Comparison of ENCODE assay signal across 6 cellular contexts in genomic region chr9:136769710-136770191, GRCh38. TPM values are rescaled to one million over a fixed set of nuclear protein-coding genes. Genes with fewer than 3 reads are reported as not detected.
A peak's percentile ranks its signal among the peaks of the same experiment; 100 is the strongest.
DNase-seq lines count a peak whose midpoint lies in the region; ATAC-seq, FAIRE-seq and TF ChIP-seq lines count a peak whose summit lies in the region.

No MANE protein-coding gene starts in this region.

- no peak overlapping the region for H3K27ac ChIP-seq in Panc1 (ENCODE audit: low read length)
- no peak overlapping the region for H3K27ac ChIP-seq in endothelial cell of umbilical vein (ENCODE audit: insufficient read depth, low read depth, low read length)

- in situ Hi-C loops in Panc1 (cut with HindIII; ENCODE audit: low pct_unique_long_range_greater_than_20kb, low sequenced_read_pairs), result no loop called here

- intact Hi-C loops in Panc1 (cut with micrococcal nuclease; ENCODE audit: unreplicated experiment) (no loop called here), endothelial cell of umbilical vein (cut with micrococcal nuclease) (no loop called here)

- peak overlapping the region in 1 of 2 experiments; percentile 24; a peak in 1 of 4 replicates for H3K4me3 ChIP-seq in Panc1 (ENCODE audit: low read depth in 2 of 2, low read length in 2 of 2)
- H3K4me3 ChIP-seq in endothelial cell of umbilical vein (replicated peaks in 1 of 3; ENCODE audit: insufficient read depth in 1 of 3, low read depth in 1 of 3, low read length in 3 of 3), result no peak overlapping the region

- dilution Hi-C loops in endothelial cell of umbilical vein (cut with MboI; ENCODE audit: extremely low pct_ligation_motif_present, low sequenced_read_pairs), result no loop called here

- BruUV-seq in Panc1 (replicated peaks; lab: Mats Ljungman, UMichigan) (no TSS peak), endothelial cell of umbilical vein (replicated peaks; lab: Mats Ljungman, UMichigan) (no TSS peak)

- H3K27me3 ChIP-seq in Panc1 (ENCODE audit: control insufficient read depth, insufficient read depth, low read length), result no peaks in the 10 kb centered on the region
- no peaks in the 10 kb centered on the region for H3K27me3 ChIP-seq in endothelial cell of umbilical vein (ENCODE audit: control insufficient read depth in 2 of 2, insufficient read depth in 2 of 2, low read length in 2 of 2)

- no peak overlapping the region for H3K4me2 ChIP-seq in endothelial cell of umbilical vein (ENCODE audit: insufficient read depth, low read length)

- DNase-seq in GM10266 (ENCODE audit: extremely low spot score) (peak; percentile 89), Panc1 (ENCODE audit: low read depth, low spot score) (no peak), endothelial cell of umbilical vein (ENCODE audit: low read depth, low spot score) (no peak), NCI-H510A (lab: John Stamatoyannopoulos, UW) (no peak)
- peak; percentile 58 for DNase-seq in stimulated activated CD4-positive, alpha-beta T cell treated with anti-CD3 and anti-CD28 coated beads, Interleukin-1b, Interleukin-23, amount 100 ng/mL, for 48 hours

- no peaks in the 10 kb centered on the region for H3K4me1 ChIP-seq in Panc1 (ENCODE audit: control insufficient read depth, insufficient read depth, low read length)
- H3K4me1 ChIP-seq in endothelial cell of umbilical vein (ENCODE audit: control insufficient read depth, extremely low read depth, insufficient read depth, low read length), result no peaks in the 10 kb centered on the region

- H4K20me1 ChIP-seq in endothelial cell of umbilical vein (replicated peaks; ENCODE audit: control insufficient read depth, extremely low read depth, insufficient read depth, low read length), result no peaks in the 10 kb centered on the region

- CTCF ChIA-PET in Panc1 (lab: Charles Lee), result no interaction called here
- CTCF ChIA-PET in endothelial cell of umbilical vein (lab: Charles Lee), result interaction anchor here (0.9 to 1.9 kb wide), 3 partner anchors 8 to 40 kb away, joined by 3 to 12 read pairs (median 3); no protein-coding TSS in a partner anchor

- H2AFZ ChIP-seq in endothelial cell of umbilical vein (ENCODE audit: low read depth, low read length), result no peak overlapping the region

- FAIRE-seq in endothelial cell of umbilical vein (lab: Jason Lieb, UNC), result no peak

- no peak overlapping the region for H3K9ac ChIP-seq in endothelial cell of umbilical vein (replicated peaks; ENCODE audit: extremely low read depth, insufficient read depth, low read length)

- H3K9me3 ChIP-seq in Panc1 (ENCODE audit: control insufficient read depth, insufficient read depth, low read depth, low read length), result no peaks in the 10 kb centered on the region; the same call in 1 of the 2 replicates
- peaks cover 3% of the 10 kb centered on the region for H3K9me3 ChIP-seq in endothelial cell of umbilical vein (replicated peaks; ENCODE audit: control insufficient read depth, insufficient read depth, low read length)

- POLR2A ChIA-PET in Panc1 (lab: Charles Lee), result interaction anchor here (0.5 kb wide), 1 partner anchor 50 kb away, joined by 3 read pairs; no protein-coding TSS in a partner anchor
- POLR2A ChIA-PET in endothelial cell of umbilical vein (lab: Charles Lee), result no interaction called here

- TF ChIP-seq CTCF in GM10266 (IDR thresholded peaks at IDR 0.05; ENCODE audit: control insufficient read depth, insufficient read depth, low read depth, missing control alignments) (peak; percentile 82), Panc1 (IDR thresholded peaks at IDR 0.05) (no peak; the same call in 1 of the 2 replicates), endothelial cell of umbilical vein (IDR thresholded peaks at IDR 0.05; ENCODE audit: extremely low read depth in 1 of 2, insufficient read depth in 1 of 2, low read depth in 1 of 2, low read length in 2 of 2) (peak; percentile 28 to 78)

- H3K9me1 ChIP-seq in endothelial cell of umbilical vein (replicated peaks; ENCODE audit: control insufficient read depth, extremely low read depth, insufficient read depth, low read length), result no peaks in the 10 kb centered on the region

- TF ChIP-seq POLR2A in endothelial cell of umbilical vein (IDR thresholded peaks at IDR 0.05; ENCODE audit: low read depth, low read length), result no peak

- no peaks in the 10 kb centered on the region for H3K36me3 ChIP-seq in Panc1 (ENCODE audit: control insufficient read depth, insufficient read depth, low read length)
- H3K36me3 ChIP-seq in endothelial cell of umbilical vein (ENCODE audit: control insufficient read depth in 2 of 2, extremely low read depth in 1 of 2, insufficient read depth in 2 of 2, low read length in 2 of 2), result no peaks in the 10 kb centered on the region

- no peaks in the 10 kb centered on the region for H3K79me2 ChIP-seq in endothelial cell of umbilical vein (ENCODE audit: control insufficient read depth, insufficient read depth, low read length)

- ATAC-seq in Panc1 (peak; percentile 89), HG02970 (IDR thresholded peaks at IDR 0.05; ENCODE audit: low FRiP score, unreplicated experiment) (no peak)

TF ChIP-seq in endothelial cell of umbilical vein, 7 proteins besides CTCF, POLR2A, EP300 and RAD21 (continues in another document):
- TF ChIP-seq FOS (IDR thresholded peaks at IDR 0.05; ENCODE audit: borderline replicate concordance, insufficient read depth, low read length) (no peak), POLR2AphosphoS5 (IDR thresholded peaks at IDR 0.05; ENCODE audit: insufficient read depth, low read depth, low read length) (no peak), GATA2 (IDR thresholded peaks at IDR 0.05; ENCODE audit: insufficient read depth, insufficient read length, low read depth, low read length) (no peak)
- TF ChIP-seq, protein P1, sequence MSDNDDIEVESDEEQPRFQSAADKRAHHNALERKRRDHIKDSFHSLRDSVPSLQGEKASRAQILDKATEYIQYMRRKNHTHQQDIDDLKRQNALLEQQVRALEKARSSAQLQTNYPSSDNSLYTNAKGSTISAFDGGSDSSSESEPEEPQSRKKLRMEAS (IDR thresholded peaks at IDR 0.05; ENCODE audit: insufficient read depth, insufficient read length), result no peak

RNA-seq across cellular contexts. Expression of gene LCN15, which starts 5.4 kb away (rescaled TPM):
- total RNA-seq in Panc1 (2021; ENCODE audit: unreplicated experiment), result 0.05 TPM
- 1.0 TPM for polyA plus RNA-seq in Panc1 (2012; ENCODE audit: insufficient read length)
- not detected in 2 replicates for total RNA-seq in endothelial cell of umbilical vein
- polyA plus RNA-seq in endothelial cell of umbilical vein, result not detected in 2 replicates
- 0.13 TPM in 1 of 2 replicates, not detected in the other for polyA plus RNA-seq in endothelial cell of umbilical vein (2011; cell fraction: cytosol; rRNA removed)
- not detected in 2 replicates for polyA plus RNA-seq in endothelial cell of umbilical vein (2011; cell fraction: nucleus; rRNA removed)
- not detected in 2 replicates for polyA plus RNA-seq in endothelial cell of umbilical vein (2012)
- polyA minus RNA-seq in endothelial cell of umbilical vein, result not detected in 2 replicates
- polyA minus RNA-seq in endothelial cell of umbilical vein (2011; cell fraction: cytosol; rRNA and poly(A)+ RNA removed), result not detected
- polyA minus RNA-seq in endothelial cell of umbilical vein (2011; cell fraction: nucleus; rRNA and poly(A)+ RNA removed), result not detected in 2 replicates

RNA-seq across cellular contexts. Expression of gene LCN8, which starts 11.7 kb away (rescaled TPM):
- total RNA-seq in Panc1 (2021; ENCODE audit: unreplicated experiment) (not detected), endothelial cell of umbilical vein (not detected in 2 replicates)
- polyA plus RNA-seq in Panc1 (2012; ENCODE audit: insufficient read length), result not detected
- not detected in 2 replicates for polyA plus RNA-seq in endothelial cell of umbilical vein
- not detected in 2 replicates for polyA plus RNA-seq in endothelial cell of umbilical vein (2011; cell fraction: cytosol; rRNA removed)
- polyA plus RNA-seq in endothelial cell of umbilical vein (2011; cell fraction: nucleus; rRNA removed), result not detected in 2 replicates
- not detected in 2 replicates for polyA plus RNA-seq in endothelial cell of umbilical vein (2012)
- not detected in 2 replicates for polyA minus RNA-seq in endothelial cell of umbilical vein
- polyA minus RNA-seq in endothelial cell of umbilical vein (2011; cell fraction: cytosol; rRNA and poly(A)+ RNA removed), result not detected
- not detected in 2 replicates for polyA minus RNA-seq in endothelial cell of umbilical vein (2011; cell fraction: nucleus; rRNA and poly(A)+ RNA removed)

RNA-seq across cellular contexts. Expression of gene TMEM141, which starts 21.4 kb away (rescaled TPM):
- 53.5 TPM for total RNA-seq in Panc1 (2021; ENCODE audit: unreplicated experiment)
- 145 TPM for polyA plus RNA-seq in Panc1 (2012; ENCODE audit: insufficient read length)
- 43.2 and 44.9 TPM in 2 replicates for total RNA-seq in endothelial cell of umbilical vein
- 129 and 146 TPM in 2 replicates for polyA plus RNA-seq in endothelial cell of umbilical vein
- polyA plus RNA-seq in endothelial cell of umbilical vein (2011; cell fraction: cytosol; rRNA removed), result 78.8 and 99.9 TPM in 2 replicates
- polyA plus RNA-seq in endothelial cell of umbilical vein (2011; cell fraction: nucleus; rRNA removed), result 32.2 and 36.3 TPM in 2 replicates
- polyA plus RNA-seq in endothelial cell of umbilical vein (2012), result 59.0 and 80.5 TPM in 2 replicates
- polyA minus RNA-seq in endothelial cell of umbilical vein, result 34.6 and 38.7 TPM in 2 replicates
- 16.9 TPM for polyA minus RNA-seq in endothelial cell of umbilical vein (2011; cell fraction: cytosol; rRNA and poly(A)+ RNA removed)
- 3.5 and 6.9 TPM in 2 replicates for polyA minus RNA-seq in endothelial cell of umbilical vein (2011; cell fraction: nucleus; rRNA and poly(A)+ RNA removed)

RNA-seq across cellular contexts. Expression of gene LCN6, which starts 21.4 kb away (rescaled TPM):
- total RNA-seq in Panc1 (2021; ENCODE audit: unreplicated experiment) (not detected), endothelial cell of umbilical vein (not detected in 2 replicates)
- polyA plus RNA-seq in Panc1 (2012; ENCODE audit: insufficient read length), result not detected
- polyA plus RNA-seq in endothelial cell of umbilical vein, result 0.17 TPM in 1 of 2 replicates, not detected in the other
- not detected in 2 replicates for polyA plus RNA-seq in endothelial cell of umbilical vein (2011; cell fraction: cytosol; rRNA removed)
- not detected in 2 replicates for polyA plus RNA-seq in endothelial cell of umbilical vein (2011; cell fraction: nucleus; rRNA removed)
- not detected in 2 replicates for polyA plus RNA-seq in endothelial cell of umbilical vein (2012)
- polyA minus RNA-seq in endothelial cell of umbilical vein, result not detected in 2 replicates
- polyA minus RNA-seq in endothelial cell of umbilical vein (2011; cell fraction: cytosol; rRNA and poly(A)+ RNA removed), result not detected
- polyA minus RNA-seq in endothelial cell of umbilical vein (2011; cell fraction: nucleus; rRNA and poly(A)+ RNA removed), result not detected in 2 replicates

RNA-seq across cellular contexts. Expression of gene CCDC183, which starts 26.4 kb away (rescaled TPM):
- total RNA-seq in Panc1 (2021; ENCODE audit: unreplicated experiment) (0.62 TPM), endothelial cell of umbilical vein (0.37 TPM in 1 of 2 replicates, not detected in the other)
- polyA plus RNA-seq in Panc1 (2012; ENCODE audit: insufficient read length), result 4.8 TPM
- polyA plus RNA-seq in endothelial cell of umbilical vein, result 0.50 and 0.60 TPM in 2 replicates
- 0.05 and 0.39 TPM in 2 replicates for polyA plus RNA-seq in endothelial cell of umbilical vein (2011; cell fraction: cytosol; rRNA removed)
- polyA plus RNA-seq in endothelial cell of umbilical vein (2011; cell fraction: nucleus; rRNA removed), result 3.1 and 4.1 TPM in 2 replicates
- polyA plus RNA-seq in endothelial cell of umbilical vein (2012), result 0.48 and 0.53 TPM in 2 replicates
- 0.27 TPM in 1 of 2 replicates, not detected in the other for polyA minus RNA-seq in endothelial cell of umbilical vein
- polyA minus RNA-seq in endothelial cell of umbilical vein (2011; cell fraction: cytosol; rRNA and poly(A)+ RNA removed), result not detected
- not detected in 2 replicates for polyA minus RNA-seq in endothelial cell of umbilical vein (2011; cell fraction: nucleus; rRNA and poly(A)+ RNA removed)

Comparison
In these comparisons a context has a peak if more than half of its experiments do, and no peak if none do; other contexts are left out.
1. DNase-seq: peak in GM10266 (single experiment) and stimulated activated CD4-positive, alpha-beta T cell treated with anti-CD3 and anti-CD28 coated beads, Interleukin-1b, Interleukin-23, amount 100 ng/mL, for 48 hours (single experiment); none in Panc1 (single experiment), endothelial cell of umbilical vein (single experiment) and NCI-H510A (single experiment).